Comparison of ENCODE assay signal across 13 cellular contexts in genomic region chr2:30807249-30807648, GRCh38. TPM values are rescaled to one million over a fixed set of nuclear protein-coding genes. Genes with fewer than 3 reads are reported as not detected.
DNase-seq lines count a peak whose midpoint lies in the region; ATAC-seq lines count a peak whose summit lies in the region.
"Had no signal": no experiment of that assay in that cellular context is flagged by ENCODE, and none has a peak within 500 bp of the region (broad histone marks: within the 10 kb centered on the region; RNA-seq: fewer than 3 reads in every experiment).

Gene CAPN13, minus strand, starts transcription at chr2:30807446. Its CDS starts 20,121 bp downstream, at chr2:30787325.

- DNase-seq in DMS53 treated with DMSO at 0.1 percent for 48 hours (lab: John Stamatoyannopoulos, UW; ENCODE audit: unreplicated experiment) (peak; percentile 86), NCI-H2196 (lab: John Stamatoyannopoulos, UW; ENCODE audit: unreplicated experiment) (peak; percentile 15), mucosa of gallbladder (ENCODE audit: low spot score) (peak; percentile 81), SHP77 treated with DMSO at 0.1 percent for 48 hours (lab: John Stamatoyannopoulos, UW) (no peak), ACHN (no peak), D341Med (ENCODE audit: low spot score) (no peak)
- DNase-seq: activated naive CD8-positive, alpha-beta T cell treated with anti-CD3 and anti-CD28 coated beads, Interleukin-2, amount 10 ng/mL, durations not matched to agents 7 days and 5 days; NCI-H82 had no signal

- H3K9ac ChIP-seq in endocrine pancreas (ENCODE audit: control insufficient read depth, insufficient read depth, low read length): no peak within 1 kb of the TSS
- H3K9ac ChIP-seq: BLaER1 treated with 17β-estradiol and CSF1 and Interleukin-3, amounts not matched to agents 10 nM and 100 nM had no signal

- no peaks in the 10 kb centered on the region for H3K27me3 ChIP-seq in endocrine pancreas (ENCODE audit: control insufficient read depth, insufficient read depth, low read length)

- no peaks in the 10 kb centered on the region for H3K36me3 ChIP-seq in endocrine pancreas (ENCODE audit: control insufficient read depth, insufficient read depth, low read length)
- H3K36me3 ChIP-seq: BLaER1 treated with 17β-estradiol and CSF1 and Interleukin-3, amounts not matched to agents 10 nM and 100 nM had no signal

- in situ Hi-C loops in ACHN (cut with HindIII; ENCODE audit: low pct_ligation_motif_present, low pct_unique_long_range_greater_than_20kb, low sequenced_read_pairs): no loop called here

- no peak for ATAC-seq in GM18517 (IDR thresholded peaks at IDR 0.05; ENCODE audit: unreplicated experiment)

- peaks cover 3% of the 10 kb centered on the region for H3K4me1 ChIP-seq in endocrine pancreas (ENCODE audit: control insufficient read depth, insufficient read depth, low read length)

- no peaks in the 10 kb centered on the region for H3K9me3 ChIP-seq in endocrine pancreas (ENCODE audit: control insufficient read depth, low read length)
- H3K9me3 ChIP-seq: BLaER1 treated with 17β-estradiol and CSF1 and Interleukin-3, amounts not matched to agents 10 nM and 100 nM had no signal

- peak within 1 kb of the TSS; percentile 77 for H3K4me3 ChIP-seq in endocrine pancreas (ENCODE audit: control insufficient read depth, insufficient read depth, low read length)
- H3K4me3 ChIP-seq: BLaER1 treated with 17β-estradiol and CSF1 and Interleukin-3, amounts not matched to agents 10 nM and 100 nM; coronary artery had no signal

RNA-seq across cellular contexts. Expression of gene CAPN13, which starts in this region (rescaled TPM):
- total RNA-seq in mucosa of gallbladder: 44.4 TPM
- total RNA-seq: activated CD8-positive, alpha-beta memory T cell treated with anti-CD3 and anti-CD28 coated beads for 36 hours; activated naive CD8-positive, alpha-beta T cell treated with anti-CD3 and anti-CD28 coated beads, Interleukin-2, amount 10 ng/mL, durations not matched to agents 7 days and 5 days had no signal

Comparison
In these comparisons a context has a peak if more than half of its experiments do, and no peak if none do; other contexts are left out.
1. DNase-seq: peak in DMS53 treated with DMSO at 0.1 percent for 48 hours (single experiment), NCI-H2196 (single experiment) and mucosa of gallbladder (single experiment); none in SHP77 treated with DMSO at 0.1 percent for 48 hours (single experiment), ACHN (single experiment) and D341Med (single experiment).